In the genomic region with DNA sequence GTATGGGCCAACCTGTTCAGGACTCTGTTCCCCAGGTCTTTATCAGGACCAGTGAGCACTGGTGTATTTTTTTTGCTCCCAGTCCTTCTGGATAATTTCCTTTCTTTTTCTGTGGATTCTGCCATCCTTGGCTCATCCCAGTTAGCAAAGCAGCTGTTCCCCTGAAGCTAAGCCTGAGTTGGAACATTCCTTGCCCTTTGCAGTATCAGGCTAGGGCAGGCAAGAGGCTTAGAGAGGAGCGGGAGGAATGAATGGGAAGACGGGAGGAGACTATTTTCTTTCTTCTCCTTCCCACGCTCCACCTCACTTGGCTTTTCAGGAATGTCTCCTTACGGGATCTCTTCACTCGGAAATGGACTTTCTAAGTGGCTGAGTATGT, we compare ENCODE assay signal across 23 cellular contexts. TPM values are rescaled to one million over a fixed set of nuclear protein-coding genes. Genes with fewer than 3 reads are reported as not detected.
A peak's percentile ranks its signal among the peaks of the same experiment; 100 is the strongest.
DNase-seq lines count a peak whose midpoint lies in the region; ATAC-seq and TF ChIP-seq lines count a peak whose summit lies in the region.
"Had no signal": no experiment of that assay in that cellular context is flagged by ENCODE, and none has a peak within 500 bp of the region (broad histone marks: within the 10 kb centered on the region; RNA-seq: fewer than 3 reads in every experiment).

No MANE protein-coding gene starts in this region.

- in situ Hi-C loops in mammary epithelial cell (cut with MboI; ENCODE audit: low sequenced_read_pairs in 2 of 2): no loop called here

- H3K4me3 ChIP-seq in mammary epithelial cell (replicated peaks in 1 of 3; ENCODE audit: insufficient read depth in 1 of 3, low read depth in 2 of 3, low read length in 3 of 3): no peak overlapping the region
- no peak overlapping the region for H3K4me3 ChIP-seq in fibroblast of the aortic adventitia (ENCODE audit: low read depth, low read length)
- H3K4me3 ChIP-seq: BLaER1 treated with 17β-estradiol and CSF1 and Interleukin-3, amounts not matched to agents 10 nM and 100 nM; GM12878; K562 had no signal

- no peaks in the 10 kb centered on the region for H3K9me3 ChIP-seq in mammary epithelial cell (replicated peaks; ENCODE audit: insufficient read depth, low read length)
- H3K9me3 ChIP-seq: BLaER1 treated with 17β-estradiol and CSF1 and Interleukin-3, amounts not matched to agents 10 nM and 100 nM had no signal

- no peaks in the 10 kb centered on the region for H3K9me3 Mint-ChIP-seq in MCF 10A (ENCODE audit: unreplicated experiment)
- H3K9me3 Mint-ChIP-seq: activated CD4-positive, alpha-beta T cell treated with anti-CD3 and anti-CD28 coated beads, Interleukin-2, amount 10 ng/mL, durations not matched to agents 24 days and 14 days; dendritic cell treated with granulocyte-macrophage colony-stimulating factor and Interleukin-4, amounts not matched to agents 40 ng/mL and 50 ng/mL, for 4 days; memory B cell; natural killer cell treated with Interleukin-12 subunit alpha and Interleukin-12 subunit beta and Interleukin-15 and Interleukin-18, amount 100 ng/mL, for 72 hours had no signal

- intact Hi-C loops in mammary epithelial cell (cut with micrococcal nuclease): no loop called here
- intact Hi-C loops in MCF 10A (cut with micrococcal nuclease): no loop called here

- H3K36me3 Mint-ChIP-seq in MCF 10A (ENCODE audit: insufficient read depth, unreplicated experiment): no peaks in the 10 kb centered on the region
- H3K36me3 Mint-ChIP-seq: natural killer cell treated with Interleukin-12 subunit alpha and Interleukin-12 subunit beta and Interleukin-15 and Interleukin-18, amount 100 ng/mL, for 72 hours had no signal

- CTCF ChIA-PET in mammary epithelial cell (lab: Charles Lee; ENCODE audit: low non-redundant PET): no interaction called here
- CTCF ChIA-PET in MCF 10A (lab: Yijun Ruan, JAX): interaction anchor here (0.7 to 1.5 kb wide), 3 partner anchors 22 to 54 kb away, joined by 3 to 6 read pairs (median 5); no protein-coding TSS in a partner anchor

- H3K4me1 ChIP-seq in mammary epithelial cell (ENCODE audit: insufficient read depth, low read length): no peaks in the 10 kb centered on the region
- H3K4me1 ChIP-seq: BLaER1 treated with 17β-estradiol and CSF1 and Interleukin-3, amounts not matched to agents 10 nM and 100 nM had no signal

- no peak overlapping the region for H3K4me2 ChIP-seq in mammary epithelial cell (ENCODE audit: insufficient read depth, low read depth, low read length)
- H3K4me2 ChIP-seq: BLaER1 treated with 17β-estradiol and CSF1 and Interleukin-3, amounts not matched to agents 10 nM and 100 nM had no signal

- H3K27me3 Mint-ChIP-seq in MCF 10A (ENCODE audit: insufficient read depth, unreplicated experiment): no peaks in the 10 kb centered on the region
- H3K27me3 Mint-ChIP-seq: activated CD4-positive, alpha-beta T cell treated with anti-CD3 and anti-CD28 coated beads, Interleukin-2, amount 10 ng/mL, durations not matched to agents 24 days and 14 days; dendritic cell treated with granulocyte-macrophage colony-stimulating factor and Interleukin-4, amounts not matched to agents 40 ng/mL and 50 ng/mL, for 4 days; natural killer cell treated with Interleukin-12 subunit alpha and Interleukin-12 subunit beta and Interleukin-15 and Interleukin-18, amount 100 ng/mL, for 72 hours had no signal

- no peak overlapping the region for H3K27ac ChIP-seq in mammary epithelial cell (ENCODE audit: insufficient read depth, low read depth, low read length)
- H3K27ac ChIP-seq: BLaER1 treated with 17β-estradiol and CSF1 and Interleukin-3, amounts not matched to agents 10 nM and 100 nM had no signal

- no peaks in the 10 kb centered on the region for H4K20me1 ChIP-seq in mammary epithelial cell (ENCODE audit: insufficient read depth, low read length)

- ATAC-seq in GM18520 (IDR thresholded peaks at IDR 0.05; ENCODE audit: unreplicated experiment): no peak
- ATAC-seq: GM12878; K562; natural killer cell treated with Interleukin-12 subunit alpha and Interleukin-12 subunit beta and Interleukin-15 and Interleukin-18, amount 100 ng/mL, for 72 hours; Right ventricle myocardium inferior had no signal

- 3% methylated on average over 5 of the region's 5 CpGs for WGBS in mammary epithelial cell (ENCODE audit: low coverage, missing lambda C conversion rate)

- no peaks in the 10 kb centered on the region for H3K36me3 ChIP-seq in mammary epithelial cell (ENCODE audit: insufficient read depth, low read length)

- TF ChIP-seq CTCF in mammary epithelial cell (conservative IDR thresholded peaks at IDR 0.05 in 1 of 2, IDR thresholded peaks at IDR 0.05 in 1 of 2; ENCODE audit: extremely low read depth in 1 of 2, insufficient read depth in 1 of 2, low read depth in 1 of 2, low read length in 2 of 2) (no peak), MCF 10A (IDR thresholded peaks at IDR 0.05; ENCODE audit: unreplicated experiment) (no peak), fibroblast of the aortic adventitia (IDR thresholded peaks at IDR 0.05; ENCODE audit: insufficient read depth, low read length) (no peak)

- no peak overlapping the region for H3K9ac ChIP-seq in mammary epithelial cell (ENCODE audit: insufficient read depth, low read length)
- H3K9ac ChIP-seq: BLaER1 treated with 17β-estradiol and CSF1 and Interleukin-3, amounts not matched to agents 10 nM and 100 nM had no signal

- no peaks in the 10 kb centered on the region for H3K79me2 ChIP-seq in mammary epithelial cell (ENCODE audit: insufficient read depth, low read length)

- no peak overlapping the region for H3K4me3 Mint-ChIP-seq in MCF 10A (ENCODE audit: unreplicated experiment)
- H3K4me3 Mint-ChIP-seq: activated CD4-positive, alpha-beta T cell treated with anti-CD3 and anti-CD28 coated beads, Interleukin-2, amount 10 ng/mL, durations not matched to agents 24 days and 14 days; dendritic cell treated with granulocyte-macrophage colony-stimulating factor and Interleukin-4, amounts not matched to agents 40 ng/mL and 50 ng/mL, for 4 days; memory B cell; natural killer cell treated with Interleukin-12 subunit alpha and Interleukin-12 subunit beta and Interleukin-15 and Interleukin-18, amount 100 ng/mL, for 72 hours had no signal

- DNase-seq in mammary epithelial cell: no peak
- DNase-seq in MCF 10A (ENCODE audit: unreplicated experiment): no peak
- peak; percentile 6 for DNase-seq in fibroblast of the aortic adventitia (ENCODE audit: low read depth)
- peak; percentile 39 for DNase-seq in left kidney (ENCODE audit: low read depth, low spot score)
- DNase-seq in Ammon's horn (ENCODE audit: low spot score): no peak
- DNase-seq in HUDEP-2 (lab: John Stamatoyannopoulos, UW; ENCODE audit: unreplicated experiment in 76 of 76): no peak
- DNase-seq in mucosa of gallbladder (ENCODE audit: low spot score): no peak
- DNase-seq: activated CD4-positive, alpha-beta T cell treated with anti-CD3 and anti-CD28 coated beads, Interleukin-2, amount 10 ng/mL, durations not matched to agents 24 days and 14 days; activated CD8-positive, alpha-beta memory T cell treated with anti-CD3 and anti-CD28 coated beads, Interleukin-2, amount 50 U/mL, for 4 hours; activated effector memory CD4-positive, alpha-beta T cell treated with anti-CD3 and anti-CD28 coated beads, Interleukin-2, amount 50 U/mL, for 16 hours; GF-D8; MV-4-11; NCI-H187 treated with DMSO at 0.1 percent for 48 hours; small intestine; stimulated activated CD4-positive, alpha-beta T cell treated with anti-CD3 and anti-CD28 coated beads, Interleukin-4, amount 100 ng/mL, for 4 hours had no signal

- peaks cover 5% of the 10 kb centered on the region for H3K4me1 Mint-ChIP-seq in MCF 10A (ENCODE audit: insufficient read depth, unreplicated experiment)
- H3K4me1 Mint-ChIP-seq: activated CD4-positive, alpha-beta T cell treated with anti-CD3 and anti-CD28 coated beads, Interleukin-2, amount 10 ng/mL, durations not matched to agents 24 days and 14 days; memory B cell had no signal

- POLR2A ChIA-PET in MCF 10A (lab: Yijun Ruan, JAX): no interaction called here

- no peaks in the 10 kb centered on the region for H3K27me3 ChIP-seq in mammary epithelial cell (ENCODE audit: insufficient read depth, low read length)
- H3K27me3 ChIP-seq: BLaER1 treated with 17β-estradiol and CSF1 and Interleukin-3, amounts not matched to agents 10 nM and 100 nM had no signal

- no peak overlapping the region for H3K27ac Mint-ChIP-seq in MCF 10A (ENCODE audit: low read depth, unreplicated experiment)
- H3K27ac Mint-ChIP-seq: activated CD4-positive, alpha-beta T cell treated with anti-CD3 and anti-CD28 coated beads, Interleukin-2, amount 10 ng/mL, durations not matched to agents 24 days and 14 days; dendritic cell treated with granulocyte-macrophage colony-stimulating factor and Interleukin-4, amounts not matched to agents 40 ng/mL and 50 ng/mL, for 4 days; memory B cell; natural killer cell treated with Interleukin-12 subunit alpha and Interleukin-12 subunit beta and Interleukin-15 and Interleukin-18, amount 100 ng/mL, for 72 hours had no signal

- peak overlapping the region; percentile 9 for H2AFZ ChIP-seq in mammary epithelial cell (ENCODE audit: low read depth, low read length)

- dilution Hi-C loops in mammary epithelial cell (cut with HindIII; ENCODE audit: low sequenced_read_pairs): no loop called here

- BruUV-seq in mammary epithelial cell (replicated peaks; lab: Mats Ljungman, UMichigan) (no TSS peak), MCF 10A (replicated peaks; lab: Mats Ljungman, UMichigan) (no TSS peak)

RNA-seq across cellular contexts. Expression of gene ERG28, which starts 29.2 kb away (rescaled TPM):
- total RNA-seq in mammary epithelial cell (10 to 100 TPM in 1 of 2 donors, 1 to 10 TPM in 1; 9.5 to 26.9 TPM), MCF 10A (2022) (10.4 and 11.1 TPM in 2 replicates), fibroblast of the aortic adventitia (ENCODE audit: low replicate concordance) (3.9 and 8.7 TPM in 2 replicates), mucosa of gallbladder (37.2 TPM)
- polyA plus RNA-seq in mammary epithelial cell: 48.3 TPM
- polyA minus RNA-seq in mammary epithelial cell: 47.4 TPM

RNA-seq across cellular contexts. Expression of gene TTLL5, which starts 29.6 kb away (rescaled TPM):
- total RNA-seq in mammary epithelial cell (10 to 100 TPM; 22.2 to 37.0 TPM), MCF 10A (2022) (29.0 and 31.7 TPM in 2 replicates), fibroblast of the aortic adventitia (ENCODE audit: low replicate concordance) (29.5 and 31.6 TPM in 2 replicates), mucosa of gallbladder (30.1 TPM)
- 12.2 TPM for polyA plus RNA-seq in mammary epithelial cell
- polyA minus RNA-seq in mammary epithelial cell: 137 TPM

RNA-seq across cellular contexts. Expression of gene FLVCR2, which starts 53.0 kb away (rescaled TPM):
- 1 to 10 TPM; 2.8 TPM for total RNA-seq in mammary epithelial cell
- 0.37 TPM for polyA plus RNA-seq in mammary epithelial cell
- polyA minus RNA-seq in mammary epithelial cell: 5.5 TPM
- total RNA-seq in MCF 10A (2022): 3.2 and 4.2 TPM in 2 replicates
- 0.90 and 1.1 TPM in 2 replicates for total RNA-seq in fibroblast of the aortic adventitia (ENCODE audit: low replicate concordance)
- 8.7 TPM for total RNA-seq in mucosa of gallbladder
- polyA plus RNA-seq: K562 had no signal

Comparison
In these comparisons a context has a peak if more than half of its experiments do, and no peak if none do; other contexts are left out.
1. DNase-seq: peak in fibroblast of the aortic adventitia (single experiment) and left kidney (single experiment); none in mammary epithelial cell (single experiment), MCF 10A (single experiment), Ammon's horn (single experiment), HUDEP-2 (0 of 76) and mucosa of gallbladder (single experiment).